ENCODE assay signal across 22 cellular contexts in genomic region chr17:35698800-35699199, GRCh38. TPM values are rescaled to one million over a fixed set of nuclear protein-coding genes. Genes with fewer than 3 reads are reported as not detected.
DNase-seq lines count a peak whose midpoint lies in the region; ATAC-seq, FAIRE-seq and TF ChIP-seq lines count a peak whose summit lies in the region.
"Had no signal": no experiment of that assay in that cellular context is flagged by ENCODE, and none has a peak within 500 bp of the region (broad histone marks: within the 10 kb centered on the region; RNA-seq: fewer than 3 reads in every experiment).

No MANE protein-coding gene starts in this region.

- no peaks in the 10 kb centered on the region for H4K20me1 ChIP-seq in MM.1S (ENCODE audit: insufficient read depth, low read length)

- no peaks in the 10 kb centered on the region for H3K4me1 Mint-ChIP-seq in MCF 10A (ENCODE audit: insufficient read depth, unreplicated experiment)

- no peak overlapping the region for H3K4me2 ChIP-seq in A549
- H3K4me2 ChIP-seq in MM.1S (ENCODE audit: low read depth, low read length): peak overlapping the region; percentile 32; the same call in 1 of the 2 replicates
- no peak overlapping the region for H3K4me2 ChIP-seq in mesendoderm (ENCODE audit: low read length)

- POLR2A ChIA-PET in MCF 10A (lab: Yijun Ruan, JAX): no interaction called here
- POLR2A ChIA-PET in A549 (lab: Yijun Ruan, JAX): no interaction called here

- H3K27me3 ChIP-seq in breast epithelium (no peaks in the 10 kb centered on the region), MM.1S (replicated peaks; ENCODE audit: insufficient read depth, low read length) (no peaks in the 10 kb centered on the region), mesendoderm (ENCODE audit: insufficient read depth, low read length, poor library complexity) (no peaks in the 10 kb centered on the region), esophagus muscularis mucosa (no peaks in the 10 kb centered on the region)

- H3K9ac ChIP-seq in MM.1S (ENCODE audit: low read length) (no peak overlapping the region), mesendoderm (ENCODE audit: low read length) (no peak overlapping the region)
- H3K9ac ChIP-seq: GM23248 had no signal

- TF ChIP-seq EP300 in A549 (IDR thresholded peaks at IDR 0.05): no peak
- no peak for TF ChIP-seq EP300 in esophagus muscularis mucosa (IDR thresholded peaks at IDR 0.05)

- H3K9me2 ChIP-seq in MM.1S (replicated peaks; ENCODE audit: insufficient read depth, low read length): no peaks in the 10 kb centered on the region

- TF ChIP-seq CTCF in MCF 10A (IDR thresholded peaks at IDR 0.05; ENCODE audit: unreplicated experiment): no peak
- TF ChIP-seq CTCF in breast epithelium (IDR thresholded peaks at IDR 0.05): no peak
- no peak for TF ChIP-seq CTCF in A549 (IDR thresholded peaks at IDR 0.05)
- TF ChIP-seq CTCF in MM.1S (IDR thresholded peaks at IDR 0.05; ENCODE audit: low read length): no peak
- TF ChIP-seq CTCF in esophagus muscularis mucosa (IDR thresholded peaks at IDR 0.05): no peak

- H3K4me3 ChIP-seq in breast epithelium (no peak overlapping the region), A549 (no peak overlapping the region), MM.1S (ENCODE audit: low read length) (no peak overlapping the region), mesendoderm (ENCODE audit: low read length) (no peak overlapping the region), esophagus muscularis mucosa (no peak overlapping the region)
- H3K4me3 ChIP-seq: GM23248 had no signal

- no peak for FAIRE-seq in A549 (lab: Jason Lieb, UNC)
- FAIRE-seq: G401.6, GM12892, H1 had no signal

- H3K27me3 Mint-ChIP-seq in MCF 10A (ENCODE audit: insufficient read depth, unreplicated experiment): no peaks in the 10 kb centered on the region
- H3K27me3 Mint-ChIP-seq: CD4-positive, alpha-beta memory T cell had no signal

- H3K9me3 ChIP-seq in breast epithelium: no peaks in the 10 kb centered on the region
- no peaks in the 10 kb centered on the region for H3K9me3 ChIP-seq in A549
- no peaks in the 10 kb centered on the region for H3K9me3 ChIP-seq in MM.1S (replicated peaks; ENCODE audit: insufficient read depth, low read length)
- no peaks in the 10 kb centered on the region for H3K9me3 ChIP-seq in esophagus muscularis mucosa
- H3K9me3 ChIP-seq: Caco-2 had no signal

- CTCF ChIA-PET in MCF 10A (lab: Yijun Ruan, JAX) (interaction anchor here (0.8 to 1.5 kb wide), 2 partner anchors 49 to 85 kb away, joined by 3 to 4 read pairs; no protein-coding TSS in a partner anchor), A549 (lab: Yijun Ruan, JAX) (interaction anchor here (0.6 to 5.3 kb wide), 4 partner anchors 22 to 65 kb away, joined by 3 to 24 read pairs (median 8); no protein-coding TSS in a partner anchor)

- intact Hi-C loops in MCF 10A (cut with micrococcal nuclease) (no loop called here), breast epithelium (cut with DNase I; ENCODE audit: low total_unique reads) (no loop called here), esophagus muscularis mucosa (cut with DNase I) (no loop called here)

- no peak overlapping the region for H2BK120ac ChIP-seq in mesendoderm (ENCODE audit: low read depth, low read length)

- no peak overlapping the region for H3K18ac ChIP-seq in mesendoderm (ENCODE audit: low read length)

- peak overlapping the region; percentile 27 for H3K27ac Mint-ChIP-seq in MCF 10A (ENCODE audit: low read depth, unreplicated experiment)
- H3K27ac Mint-ChIP-seq: CD4-positive, alpha-beta memory T cell; HFFc6 had no signal

- no peak overlapping the region for H3K56ac ChIP-seq in mesendoderm (ENCODE audit: low read length)

- 88% methylated on average over 2 of the region's 2 CpGs for WGBS in A549 (ENCODE audit: missing lambda C conversion rate)
- WGBS in mesendoderm (ENCODE audit: extremely low coverage, insufficient coverage, low lambda C conversion rate): no CpG with 5 or more reads among the region's 2 CpGs
- 96% methylated on average over 2 of the region's 2 CpGs for WGBS in esophagus muscularis mucosa

- ATAC-seq in A549: no peak
- ATAC-seq: HCT116 had no signal

- no peak overlapping the region for H3K4me3 Mint-ChIP-seq in MCF 10A (ENCODE audit: unreplicated experiment)
- H3K4me3 Mint-ChIP-seq: CD4-positive, alpha-beta memory T cell; HFFc6 had no signal

- TF ChIP-seq POLR2A in breast epithelium (IDR thresholded peaks at IDR 0.05) (no peak), A549 (IDR thresholded peaks at IDR 0.05; ENCODE audit: low read length) (no peak), esophagus muscularis mucosa (IDR thresholded peaks at IDR 0.05; ENCODE audit: low read depth) (no peak)

- H2BK5ac ChIP-seq in mesendoderm (ENCODE audit: low read length): no peak overlapping the region

- no peaks in the 10 kb centered on the region for H3K79me2 ChIP-seq in MM.1S (ENCODE audit: low read length)
- H3K79me2 ChIP-seq in mesendoderm (ENCODE audit: control insufficient read depth, insufficient read depth, low read length): no peaks in the 10 kb centered on the region

- BruUV-seq in MCF 10A (replicated peaks; lab: Mats Ljungman, UMichigan): no TSS peak

- H4K5ac ChIP-seq in mesendoderm (ENCODE audit: low read length): no peak overlapping the region

- H3K36me3 Mint-ChIP-seq in MCF 10A (ENCODE audit: insufficient read depth, unreplicated experiment): peaks cover 61% of the 10 kb centered on the region

- H3K36me3 ChIP-seq in breast epithelium (no peaks in the 10 kb centered on the region), MM.1S (replicated peaks; ENCODE audit: insufficient read depth, low read length) (no peaks in the 10 kb centered on the region), mesendoderm (ENCODE audit: control insufficient read depth, insufficient read depth, low read length) (no peaks in the 10 kb centered on the region), esophagus muscularis mucosa (peaks cover 17 to 69% (median 28%) of the 10 kb centered on the region in 4 donors)

- peaks cover 11% of the 10 kb centered on the region for H3K9me3 Mint-ChIP-seq in MCF 10A (ENCODE audit: unreplicated experiment)
- H3K9me3 Mint-ChIP-seq: HFFc6 had no signal

- H3K23ac ChIP-seq in mesendoderm (ENCODE audit: low read length): no peak overlapping the region

- no peak for DNase-seq in MCF 10A (ENCODE audit: unreplicated experiment)
- no peak for DNase-seq in breast epithelium (ENCODE audit: low spot score in 2 of 2)
- DNase-seq in A549 (ENCODE audit: low read depth in 1 of 2, low spot score in 1 of 2): no peak
- peak; percentile 49 for DNase-seq in MM.1S
- no peak for DNase-seq in mesendoderm
- DNase-seq in COLO668 (lab: John Stamatoyannopoulos, UW; ENCODE audit: unreplicated experiment): no peak
- DNase-seq in esophagus muscularis mucosa (ENCODE audit: extremely low spot score): no peak
- DNase-seq: 8988T; C1 segment of cervical spinal cord; Caco-2; CD4-positive, alpha-beta memory T cell; DMS153; DND-41; GM23248; H7; HFFc6 had no signal

- no peak overlapping the region for H2AK5ac ChIP-seq in mesendoderm (ENCODE audit: low read length)

- TF ChIP-seq RAD21 in A549 (conservative IDR thresholded peaks at IDR 0.05 in 1 of 2, IDR thresholded peaks at IDR 0.05 in 1 of 2): no peak

- H3K79me1 ChIP-seq in mesendoderm (ENCODE audit: low read length): no peaks in the 10 kb centered on the region

- H3F3A ChIP-seq in MM.1S (ENCODE audit: insufficient read depth, low read length): no peaks in the 10 kb centered on the region

- peak overlapping the region; percentile 56 for H4K8ac ChIP-seq in mesendoderm (ENCODE audit: low read depth, low read length)

- H2BK15ac ChIP-seq in mesendoderm (replicated peaks; ENCODE audit: low read depth): no peak overlapping the region

- H3K4me1 ChIP-seq in breast epithelium: no peaks in the 10 kb centered on the region
- no peaks in the 10 kb centered on the region for H3K4me1 ChIP-seq in A549
- peaks cover 26% of the 10 kb centered on the region for H3K4me1 ChIP-seq in MM.1S (ENCODE audit: low read length)
- H3K4me1 ChIP-seq in mesendoderm (ENCODE audit: control insufficient read depth, low read depth, low read length): peaks cover 5% of the 10 kb centered on the region
- peaks cover 0 to 11% (median 0%) of the 10 kb centered on the region in 4 donors for H3K4me1 ChIP-seq in esophagus muscularis mucosa
- H3K4me1 ChIP-seq: Caco-2 had no signal

- H3K4ac ChIP-seq in mesendoderm (ENCODE audit: low read depth, low read length): no peak overlapping the region

- H3K27ac ChIP-seq in breast epithelium: no peak overlapping the region
- no peak overlapping the region for H3K27ac ChIP-seq in A549
- H3K27ac ChIP-seq in MM.1S (ENCODE audit: low read length): no peak overlapping the region; the same call in 1 of the 2 replicates
- H3K27ac ChIP-seq in mesendoderm (ENCODE audit: low read depth, low read length): no peak overlapping the region
- H3K27ac ChIP-seq in esophagus muscularis mucosa (replicated peaks in 1 of 4): no peak overlapping the region
- H3K27ac ChIP-seq: GM23248 had no signal

- no peak overlapping the region for H2AFZ ChIP-seq in MM.1S (ENCODE audit: low read length)
- H2AFZ ChIP-seq: GM23248 had no signal

TF ChIP-seq in A549, 52 proteins besides CTCF, POLR2A, EP300 and RAD21:
- TF ChIP-seq MAFK (IDR thresholded peaks at IDR 0.05; ENCODE audit: partially characterized antibody) (peak; percentile 71), MYC (IDR thresholded peaks at IDR 0.05; ENCODE audit: borderline replicate concordance, low read length) (no peak)

RNA-seq across cellular contexts. Expression of gene RASL10B, which starts 32.6 kb away (rescaled TPM):
- 0.09 and 0.10 TPM in 2 replicates for total RNA-seq in MCF 10A (2022)
- 10 to 100 TPM in 2 of 3 donors, 1 to 10 TPM in 1; 5.9 to 27.8 (median 11.1) TPM for total RNA-seq in breast epithelium
- polyA plus RNA-seq in A549 (2011; rRNA removed): 0.05 and 0.07 TPM in 2 replicates
- 0.12 and 0.17 TPM in 2 replicates for polyA plus RNA-seq in A549 (2012; cell fraction: cytosol; rRNA removed)
- polyA plus RNA-seq in A549 (2012; cell fraction: nucleus; rRNA removed): 0.11 and 0.31 TPM in 2 replicates
- polyA plus RNA-seq in A549 (2017; fragmentation: RNase III; extraction: RNeasy Plus Mini Kit Qiagen cat#74134 plus additional on column Dnase treatment): 0.10 to 0.26 TPM (median 0.24 TPM) in 3 replicates
- 0.21 and 0.34 TPM in 2 replicates for polyA minus RNA-seq in A549 (2011; rRNA and poly(A)+ RNA removed)
- polyA plus RNA-seq in mesendoderm (2013, experiment 1 of 2): 10.0 TPM
- polyA plus RNA-seq in mesendoderm (2013, experiment 2 of 2): 10.2 TPM
- 10 to 100 TPM; 10.3 to 28.1 (median 17.4) TPM for total RNA-seq in esophagus muscularis mucosa

RNA-seq across cellular contexts. Expression of gene GAS2L2, which starts 54.2 kb away (rescaled TPM):
- total RNA-seq in MCF 10A (2022) (0.23 and 0.39 TPM in 2 replicates), breast epithelium (under 1 TPM; 0.29 to 0.33 (median 0.32) TPM), esophagus muscularis mucosa (under 1 TPM; 0.42 to 0.80 (median 0.48) TPM)
- polyA plus RNA-seq in A549 (2011; rRNA removed) (0.06 and 0.12 TPM in 2 replicates), A549 (2017; fragmentation: RNase III; extraction: RNeasy Plus Mini Kit Qiagen cat#74134 plus additional on column Dnase treatment) (0.09 to 0.15 TPM (median 0.13 TPM) in 3 replicates)
- 0.04 TPM in 2 replicates for polyA plus RNA-seq in A549 (2012; cell fraction: cytosol; rRNA removed)
- polyA plus RNA-seq in A549 (2012; cell fraction: nucleus; rRNA removed): 0.34 and 0.42 TPM in 2 replicates
- 0.04 and 0.10 TPM in 2 replicates for polyA minus RNA-seq in A549 (2011; rRNA and poly(A)+ RNA removed)
- polyA plus RNA-seq in mesendoderm (2013, experiment 1 of 2): 0.03 TPM
- 0.01 TPM for polyA plus RNA-seq in mesendoderm (2013, experiment 2 of 2)
- total RNA-seq: A673, Caco-2, GM23248, HFFc6 had no signal
- polyA plus RNA-seq: BJ, GM23248 had no signal
